In the genomic region with DNA sequence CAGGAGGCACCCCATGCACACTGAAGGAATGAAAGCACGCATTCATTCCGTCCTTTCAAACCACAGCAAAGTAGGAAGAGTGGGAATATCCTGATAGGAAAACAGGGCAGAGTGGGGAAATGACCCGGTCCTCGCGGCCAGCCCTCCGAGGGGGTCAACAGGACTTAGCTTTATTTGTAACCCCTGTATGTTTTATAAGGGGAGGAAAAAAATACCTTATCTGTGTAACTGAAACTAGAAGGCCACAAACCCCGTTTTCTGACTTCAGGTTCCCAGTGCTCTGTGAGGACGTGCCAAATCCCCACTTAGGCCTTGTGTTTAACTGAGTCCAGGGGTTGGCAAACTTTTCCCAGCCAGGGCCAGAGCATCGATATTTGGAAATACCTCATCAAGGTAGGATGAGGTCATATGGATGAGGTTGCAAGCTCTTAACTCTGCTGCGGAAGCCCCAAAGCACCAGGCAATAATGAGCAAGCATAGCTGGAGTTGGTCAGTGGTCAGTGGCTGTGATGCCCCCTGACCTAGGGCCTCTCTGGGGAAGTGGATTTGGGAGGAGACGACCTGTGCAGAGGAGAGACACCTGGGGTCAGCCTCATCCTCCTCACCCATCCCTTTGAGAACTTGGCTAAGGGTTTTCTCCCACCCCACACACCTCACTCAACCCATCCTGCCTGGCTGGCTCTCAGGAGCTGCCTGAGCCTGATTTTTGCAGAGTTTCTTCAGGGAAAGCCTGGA, we compare ENCODE assay signal across 22 cellular contexts. TPM values are rescaled to one million over a fixed set of nuclear protein-coding genes. Genes with fewer than 3 reads are reported as not detected.
A peak's percentile ranks its signal among the peaks of the same experiment; 100 is the strongest.
DNase-seq lines count a peak whose midpoint lies in the region; ATAC-seq and TF ChIP-seq lines count a peak whose summit lies in the region.
"Had no signal": no experiment of that assay in that cellular context is flagged by ENCODE, and none has a peak within 500 bp of the region (broad histone marks: within the 10 kb centered on the region; RNA-seq: fewer than 3 reads in every experiment).

No MANE protein-coding gene starts in this region.

- in situ Hi-C loops in IMR-90 (cut with MboI; ENCODE audit: low sequenced_read_pairs): no loop called here

- no peak overlapping the region for H4K8ac ChIP-seq in IMR-90 (ENCODE audit: low read depth in 2 of 2, low read length in 2 of 2)

- no peak overlapping the region for H3K14ac ChIP-seq in IMR-90 (replicated peaks; ENCODE audit: low read depth, low read length)

- H3K9me1 ChIP-seq in IMR-90 (ENCODE audit: insufficient read depth, low read length): peaks cover 15% of the 10 kb centered on the region

- no peak for TF ChIP-seq POLR2A in IMR-90 (IDR thresholded peaks at IDR 0.05; ENCODE audit: low read depth, low read length)

- H2BK20ac ChIP-seq in IMR-90 (ENCODE audit: low read depth, low read length): no peak overlapping the region

- no peak overlapping the region for H2BK15ac ChIP-seq in IMR-90 (ENCODE audit: low read depth, low read length)

- peaks cover 3% of the 10 kb centered on the region for H3F3A ChIP-seq in neural progenitor cell (ENCODE audit: low read depth)

- no TSS peak for BruUV-seq in IMR-90 (replicated peaks; lab: Mats Ljungman, UMichigan)

- DNase-seq in cardiac septum (ENCODE audit: low spot score): peak; percentile 55
- no peak for DNase-seq in left cardiac atrium
- no peak for DNase-seq in IMR-90
- peak; percentile 61 for DNase-seq in chondrocyte (ENCODE audit: low spot score)
- DNase-seq in neural progenitor cell (ENCODE audit: low spot score): no peak
- no peak for DNase-seq in kidney tubule cell (ENCODE audit: low spot score)
- DNase-seq in NCI-H510A treated with DMSO at 0.1 percent for 48 hours (lab: John Stamatoyannopoulos, UW): no peak
- no peak for DNase-seq in osteoblast (ENCODE audit: insufficient read length, low spot score, missing footprints)
- DNase-seq: CD4-positive, alpha-beta T cell; CD8-positive, alpha-beta memory T cell; DMS 273 treated with DMSO at 0.1 percent for 48 hours; DMS79; EL; GDM1; GM23248; HFFc6 had no signal

- no peaks in the 10 kb centered on the region for H4K20me1 ChIP-seq in IMR-90 (ENCODE audit: insufficient read depth, low read length)
- peaks cover 5% of the 10 kb centered on the region for H4K20me1 ChIP-seq in neural progenitor cell (ENCODE audit: low read depth)
- H4K20me1 ChIP-seq in osteoblast (ENCODE audit: insufficient read depth, low read length): no peaks in the 10 kb centered on the region

- H3K4me2 ChIP-seq in IMR-90 (ENCODE audit: low read depth, low read length): no peak overlapping the region
- H3K4me2 ChIP-seq in neural progenitor cell: no peak overlapping the region
- no peak overlapping the region for H3K4me2 ChIP-seq in osteoblast (ENCODE audit: insufficient read depth, low read length)

- H2BK5ac ChIP-seq in IMR-90 (ENCODE audit: low read depth, low read length, poor library complexity, severe bottlenecking): no peak overlapping the region

- no peak overlapping the region for H2BK120ac ChIP-seq in IMR-90 (ENCODE audit: low read depth, low read length)

- dilution Hi-C loops in IMR-90 (cut with HindIII; ENCODE audit: low sequenced_read_pairs, unreplicated experiment): no loop called here

- no peak overlapping the region for H4K5ac ChIP-seq in IMR-90 (ENCODE audit: low read depth, low read length)

- no peak overlapping the region for H3K4ac ChIP-seq in IMR-90 (ENCODE audit: low read depth, low read length)

- no peak overlapping the region for H3K27ac ChIP-seq in IMR-90 (ENCODE audit: insufficient read depth, low read length)
- no peak overlapping the region for H3K27ac ChIP-seq in neural progenitor cell
- H3K27ac ChIP-seq in osteoblast (ENCODE audit: low read depth, low read length): no peak overlapping the region
- H3K27ac ChIP-seq: 22Rv1, GM23248 had no signal

- intact Hi-C loops in cardiac septum (cut with DNase I): no loop called here
- intact Hi-C loops in left cardiac atrium (cut with DNase I): no loop called here
- intact Hi-C loops in IMR-90 (cut with micrococcal nuclease): no loop called here

- no peak overlapping the region for H3K18ac ChIP-seq in IMR-90 (ENCODE audit: low read depth, low read length)

- H3K56ac ChIP-seq in IMR-90 (ENCODE audit: extremely low read depth, insufficient read depth, low read length): no peak overlapping the region

- no peak overlapping the region for H2AK5ac ChIP-seq in IMR-90 (ENCODE audit: low read depth, low read length)

- H3K79me2 ChIP-seq in neural progenitor cell (ENCODE audit: low read depth): no peaks in the 10 kb centered on the region
- H3K79me2 ChIP-seq in osteoblast (ENCODE audit: insufficient read depth, low read length): no peaks in the 10 kb centered on the region

- peak overlapping the region; percentile 53 for H2AK9ac ChIP-seq in IMR-90 (replicated peaks; ENCODE audit: low read depth, low read length, poor library complexity)

- H3K9me3 ChIP-seq in IMR-90 (ENCODE audit: control insufficient read depth, insufficient read depth, low read length) (no peaks in the 10 kb centered on the region), neural progenitor cell (ENCODE audit: low read depth) (no peaks in the 10 kb centered on the region), osteoblast (ENCODE audit: low read depth, low read length) (no peaks in the 10 kb centered on the region)
- H3K9me3 ChIP-seq: HAP-1 had no signal

- H3K4me1 ChIP-seq in IMR-90 (ENCODE audit: control insufficient read depth, insufficient read depth, low read length) (peaks cover 2% of the 10 kb centered on the region; the same call in 1 of the 2 replicates), neural progenitor cell (peaks cover 17% of the 10 kb centered on the region), osteoblast (ENCODE audit: insufficient read depth, low read length) (peaks cover 6% of the 10 kb centered on the region)
- H3K4me1 ChIP-seq: HAP-1 had no signal

- H3K36me3 ChIP-seq in IMR-90 (ENCODE audit: control insufficient read depth, insufficient read depth, low read length): peaks cover 20% of the 10 kb centered on the region
- no peaks in the 10 kb centered on the region for H3K36me3 ChIP-seq in neural progenitor cell
- H3K36me3 ChIP-seq in osteoblast (ENCODE audit: insufficient read depth, low read length): peaks cover 12% of the 10 kb centered on the region

- no peak overlapping the region for H3K9ac ChIP-seq in IMR-90 (ENCODE audit: low read depth, low read length)
- no peak overlapping the region for H3K9ac ChIP-seq in neural progenitor cell
- H3K9ac ChIP-seq: BLaER1 treated with 17β-estradiol and CSF1 and Interleukin-3, amounts not matched to agents 10 nM and 100 nM; GM23248 had no signal

- H3K27me3 ChIP-seq in IMR-90 (ENCODE audit: control insufficient read depth, insufficient read depth, low read length) (no peaks in the 10 kb centered on the region), neural progenitor cell (no peaks in the 10 kb centered on the region), osteoblast (ENCODE audit: insufficient read depth, low read length) (no peaks in the 10 kb centered on the region)
- H3K27me3 ChIP-seq: BLaER1 treated with 17β-estradiol and CSF1 and Interleukin-3, amounts not matched to agents 10 nM and 100 nM had no signal

- H3K27ac Mint-ChIP-seq in chondrocyte (ENCODE audit: unreplicated experiment) (no peak overlapping the region), neural progenitor cell (peak overlapping the region; percentile 23)
- H3K27ac Mint-ChIP-seq: B cell; CD4-positive, alpha-beta T cell; HFFc6 had no signal

- POLR2A ChIA-PET in IMR-90 (lab: Charles Lee; ENCODE audit: unreplicated experiment): no interaction called here

- TF ChIP-seq RAD21 in IMR-90 (IDR thresholded peaks at IDR 0.05; ENCODE audit: low read length): no peak

- H3K79me1 ChIP-seq in IMR-90 (ENCODE audit: low read depth in 1 of 2, low read length in 2 of 2): no peaks in the 10 kb centered on the region; a peak in 2 of 4 replicates

- H3K36me3 Mint-ChIP-seq in chondrocyte (ENCODE audit: low read depth): peaks cover 21% of the 10 kb centered on the region
- peaks cover 2% of the 10 kb centered on the region for H3K36me3 Mint-ChIP-seq in neural progenitor cell

- ATAC-seq in left cardiac atrium (no peak), IMR-90 (ENCODE audit: low read depth) (no peak)
- ATAC-seq: GM12878 had no signal

- H3K27me3 Mint-ChIP-seq in chondrocyte (ENCODE audit: low read depth) (no peaks in the 10 kb centered on the region), neural progenitor cell (ENCODE audit: insufficient read depth, low read depth) (peaks cover 2% of the 10 kb centered on the region)
- H3K27me3 Mint-ChIP-seq: B cell; CD4-positive, alpha-beta T cell; CD8-positive, alpha-beta memory T cell had no signal

- TF ChIP-seq CTCF in IMR-90 (conservative IDR thresholded peaks at IDR 0.05; ENCODE audit: low read depth, low read length): no peak
- no peak for TF ChIP-seq CTCF in chondrocyte (IDR thresholded peaks at IDR 0.05)
- TF ChIP-seq CTCF in neural progenitor cell (IDR thresholded peaks at IDR 0.05): no peak
- TF ChIP-seq CTCF in osteoblast (IDR thresholded peaks at IDR 0.05; ENCODE audit: extremely low read depth, low read depth, low read length): no peak

- H3K4me3 ChIP-seq in IMR-90 (ENCODE audit: insufficient read depth, low read depth, low read length) (no peak overlapping the region), neural progenitor cell (no peak overlapping the region), osteoblast (ENCODE audit: insufficient read depth, low read length) (no peak overlapping the region)
- H3K4me3 ChIP-seq: BLaER1 treated with 17β-estradiol and CSF1 and Interleukin-3, amounts not matched to agents 10 nM and 100 nM; GM12878; GM23248; HAP-1 had no signal

- H2AFZ ChIP-seq in IMR-90 (replicated peaks; ENCODE audit: low read length, poor library complexity) (no peak overlapping the region), neural progenitor cell (replicated peaks) (no peak overlapping the region), osteoblast (ENCODE audit: low read length) (no peak overlapping the region)
- H2AFZ ChIP-seq: GM23248 had no signal

- peaks cover 6% of the 10 kb centered on the region for H3K9me3 Mint-ChIP-seq in chondrocyte (ENCODE audit: low read depth)
- no peaks in the 10 kb centered on the region for H3K9me3 Mint-ChIP-seq in neural progenitor cell
- H3K9me3 Mint-ChIP-seq: CD14-positive monocyte; CD4-positive, alpha-beta T cell; CD8-positive, alpha-beta memory T cell; HFFc6 had no signal

- CTCF ChIA-PET in IMR-90 (lab: Yijun Ruan, JAX): no interaction called here

- no peak overlapping the region for H3K23ac ChIP-seq in IMR-90 (ENCODE audit: low read depth, low read length)

- H4K91ac ChIP-seq in IMR-90 (ENCODE audit: insufficient read depth, low read depth, low read length): no peak overlapping the region

- H3K4me1 Mint-ChIP-seq in chondrocyte (ENCODE audit: low read depth) (no peaks in the 10 kb centered on the region), neural progenitor cell (peaks cover 29% of the 10 kb centered on the region)
- H3K4me1 Mint-ChIP-seq: B cell, CD14-positive monocyte had no signal

- no peak overlapping the region for H3K4me3 Mint-ChIP-seq in chondrocyte (ENCODE audit: unreplicated experiment)
- no peak overlapping the region for H3K4me3 Mint-ChIP-seq in neural progenitor cell
- H3K4me3 Mint-ChIP-seq: B cell; CD14-positive monocyte; CD4-positive, alpha-beta T cell; CD8-positive, alpha-beta memory T cell; HFFc6 had no signal

- WGBS in IMR-90 (ENCODE audit: extremely low coverage in 2 of 2, insufficient read length in 1 of 2), 2 experiments: 100% methylated on average over 2 of the region's 11 CpGs; no CpG with 5 or more reads in 1 of the 2 experiments

RNA-seq across cellular contexts. Expression of a gene that starts 58.5 kb away (rescaled TPM):
- total RNA-seq in cardiac septum (15.7 TPM), left cardiac atrium (10 to 100 TPM; 18.1 to 18.8 TPM), IMR-90 (2012; rRNA removed) (18.3 and 19.2 TPM in 2 replicates), chondrocyte (16.2 to 20.2 TPM (median 18.6 TPM) in 3 replicates), neural progenitor cell (ENCODE audit: low replicate concordance) (23.5 and 28.7 TPM in 2 replicates), osteoblast (21.2 and 27.5 TPM in 2 replicates)
- polyA plus RNA-seq in IMR-90 (2012; rRNA removed): 18.5 and 18.7 TPM in 2 replicates
- 7.8 and 9.3 TPM in 2 replicates for polyA plus RNA-seq in IMR-90 (2012; cell fraction: cytosol; rRNA removed)
- 57.8 and 59.8 TPM in 2 replicates for polyA plus RNA-seq in IMR-90 (2012; cell fraction: nucleus; rRNA removed; ENCODE audit: low replicate concordance)

Comparison
In these comparisons a context has a peak if more than half of its experiments do, and no peak if none do; other contexts are left out.
1. DNase-seq: peak in cardiac septum (single experiment) and chondrocyte (single experiment); none in left cardiac atrium (single experiment), IMR-90 (single experiment), neural progenitor cell (single experiment), kidney tubule cell (single experiment), NCI-H510A treated with DMSO at 0.1 percent for 48 hours (single experiment) and osteoblast (single experiment).